ENCODE assay signal across 1 cellular context in genomic region chr5:181282874-181283273, GRCh38.
A peak's percentile ranks its signal among the peaks of the same experiment; 100 is the strongest.
TF ChIP-seq lines count a peak whose summit lies in the region.

No MANE protein-coding gene starts in this region.

TF ChIP-seq in HepG2, 621 proteins besides CTCF, POLR2A, EP300 and RAD21:
- TF ChIP-seq ZNF335 (CRISPR knock-in tag; IDR thresholded peaks at IDR 0.05) (no peak), RFX3 (CRISPR knock-in tag; IDR thresholded peaks at IDR 0.05) (no peak), HNF4A (CRISPR knock-in tag; IDR thresholded peaks at IDR 0.05) (peak; percentile 33; the same call in 1 of the 2 replicates), ADNP (CRISPR knock-in tag; IDR thresholded peaks at IDR 0.05) (no peak)
